Comparison of ENCODE assay signal across 1 cellular context in the genomic region with DNA sequence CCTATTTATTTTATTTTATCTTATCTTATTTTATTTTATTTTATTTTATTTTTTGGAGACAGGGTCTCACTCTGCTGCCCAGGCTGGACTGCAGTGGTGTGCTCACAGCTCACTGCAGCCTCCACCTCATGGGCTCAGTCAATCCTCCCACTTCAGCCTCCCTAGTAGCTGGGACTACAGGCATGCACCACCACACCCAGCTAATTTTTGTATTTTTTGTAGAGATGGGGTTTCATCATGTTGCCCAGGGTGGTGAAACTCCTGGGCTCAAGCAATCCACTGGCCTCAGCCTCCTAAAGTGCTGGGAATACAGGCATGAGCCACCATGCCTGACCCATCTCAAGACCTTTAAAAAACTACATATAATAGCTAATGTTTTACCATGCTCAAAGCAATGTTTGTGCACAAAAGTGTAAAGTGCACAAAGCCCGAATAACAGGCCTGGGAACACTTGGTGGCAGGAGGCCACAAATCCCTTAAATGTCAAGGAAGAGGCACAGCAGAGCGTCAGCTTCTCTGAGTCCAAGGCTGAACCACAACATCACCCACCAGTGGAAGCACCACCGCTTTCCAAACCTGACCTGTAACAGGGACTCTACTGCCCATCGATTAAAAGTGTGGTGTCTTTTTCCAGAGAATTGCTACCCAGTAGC.
TF ChIP-seq lines count a peak whose summit lies in the region.

No MANE protein-coding gene starts in this region.

TF ChIP-seq in HepG2, 621 proteins besides CTCF, POLR2A, EP300 and RAD21 (continued from another document and continues in another):
- TF ChIP-seq SP5 (CRISPR knock-in tag; IDR thresholded peaks at IDR 0.05; ENCODE audit: borderline replicate concordance, low read depth) (no peak), BCLAF1 (IDR thresholded peaks at IDR 0.05) (no peak), AGO1 (IDR thresholded peaks at IDR 0.05; ENCODE audit: low read depth, low read length, poor library complexity, severe bottlenecking) (no peak), TMF1 (CRISPR knock-in tag; IDR thresholded peaks at IDR 0.05; ENCODE audit: low read depth) (no peak), ZNF224 (CRISPR knock-in tag; IDR thresholded peaks at IDR 0.05) (no peak), GPN1 (CRISPR knock-in tag; IDR thresholded peaks at IDR 0.05; ENCODE audit: borderline replicate concordance) (no peak), JUN (CRISPR knock-in tag; IDR thresholded peaks at IDR 0.05) (no peak), MED13 (CRISPR knock-in tag; IDR thresholded peaks at IDR 0.05) (no peak), THYN1 (CRISPR knock-in tag; IDR thresholded peaks at IDR 0.05; ENCODE audit: borderline replicate concordance, low read depth) (no peak), IRF2 (CRISPR knock-in tag; IDR thresholded peaks at IDR 0.05) (0 out of 2 replicates have a peak, but pooled peaks have one; percentile 23), JARID2 (CRISPR knock-in tag; IDR thresholded peaks at IDR 0.05; ENCODE audit: insufficient replicate concordance) (no peak), ZKSCAN8 (CRISPR knock-in tag; IDR thresholded peaks at IDR 0.05; ENCODE audit: borderline replicate concordance) (0 out of 2 replicates have a peak, but pooled peaks have one; percentile 54), SP1 (IDR thresholded peaks at IDR 0.05) (no peak), SP1 (CRISPR knock-in tag; IDR thresholded peaks at IDR 0.05) (no peak), ZNF83 (CRISPR knock-in tag; IDR thresholded peaks at IDR 0.05; ENCODE audit: borderline replicate concordance) (no peak), ZHX2 (IDR thresholded peaks at IDR 0.05; ENCODE audit: low read depth) (no peak), ZHX2 (CRISPR knock-in tag; IDR thresholded peaks at IDR 0.05; ENCODE audit: borderline replicate concordance) (no peak), DMAP1 (CRISPR knock-in tag; IDR thresholded peaks at IDR 0.05) (no peak), MIER2 (CRISPR knock-in tag; IDR thresholded peaks at IDR 0.05) (no peak), BCL6 (CRISPR knock-in tag; IDR thresholded peaks at IDR 0.05) (peak; percentile 29; the same call in 1 of the 2 replicates), ZNF567 (CRISPR knock-in tag; IDR thresholded peaks at IDR 0.05; ENCODE audit: borderline replicate concordance) (0 out of 2 replicates have a peak, but pooled peaks have one; percentile 70), MTA3 (CRISPR knock-in tag; IDR thresholded peaks at IDR 0.05) (no peak), MYC (CRISPR knock-in tag; IDR thresholded peaks at IDR 0.05; ENCODE audit: borderline replicate concordance) (no peak), MAX (IDR thresholded peaks at IDR 0.05) (peak; percentile 32), FOXA1 (IDR thresholded peaks at IDR 0.05) (no peak), FOXA1 (CRISPR knock-in tag; IDR thresholded peaks at IDR 0.05) (0 out of 2 replicates have a peak, but pooled peaks have one; percentile 6)
- TF ChIP-seq, protein P1, sequence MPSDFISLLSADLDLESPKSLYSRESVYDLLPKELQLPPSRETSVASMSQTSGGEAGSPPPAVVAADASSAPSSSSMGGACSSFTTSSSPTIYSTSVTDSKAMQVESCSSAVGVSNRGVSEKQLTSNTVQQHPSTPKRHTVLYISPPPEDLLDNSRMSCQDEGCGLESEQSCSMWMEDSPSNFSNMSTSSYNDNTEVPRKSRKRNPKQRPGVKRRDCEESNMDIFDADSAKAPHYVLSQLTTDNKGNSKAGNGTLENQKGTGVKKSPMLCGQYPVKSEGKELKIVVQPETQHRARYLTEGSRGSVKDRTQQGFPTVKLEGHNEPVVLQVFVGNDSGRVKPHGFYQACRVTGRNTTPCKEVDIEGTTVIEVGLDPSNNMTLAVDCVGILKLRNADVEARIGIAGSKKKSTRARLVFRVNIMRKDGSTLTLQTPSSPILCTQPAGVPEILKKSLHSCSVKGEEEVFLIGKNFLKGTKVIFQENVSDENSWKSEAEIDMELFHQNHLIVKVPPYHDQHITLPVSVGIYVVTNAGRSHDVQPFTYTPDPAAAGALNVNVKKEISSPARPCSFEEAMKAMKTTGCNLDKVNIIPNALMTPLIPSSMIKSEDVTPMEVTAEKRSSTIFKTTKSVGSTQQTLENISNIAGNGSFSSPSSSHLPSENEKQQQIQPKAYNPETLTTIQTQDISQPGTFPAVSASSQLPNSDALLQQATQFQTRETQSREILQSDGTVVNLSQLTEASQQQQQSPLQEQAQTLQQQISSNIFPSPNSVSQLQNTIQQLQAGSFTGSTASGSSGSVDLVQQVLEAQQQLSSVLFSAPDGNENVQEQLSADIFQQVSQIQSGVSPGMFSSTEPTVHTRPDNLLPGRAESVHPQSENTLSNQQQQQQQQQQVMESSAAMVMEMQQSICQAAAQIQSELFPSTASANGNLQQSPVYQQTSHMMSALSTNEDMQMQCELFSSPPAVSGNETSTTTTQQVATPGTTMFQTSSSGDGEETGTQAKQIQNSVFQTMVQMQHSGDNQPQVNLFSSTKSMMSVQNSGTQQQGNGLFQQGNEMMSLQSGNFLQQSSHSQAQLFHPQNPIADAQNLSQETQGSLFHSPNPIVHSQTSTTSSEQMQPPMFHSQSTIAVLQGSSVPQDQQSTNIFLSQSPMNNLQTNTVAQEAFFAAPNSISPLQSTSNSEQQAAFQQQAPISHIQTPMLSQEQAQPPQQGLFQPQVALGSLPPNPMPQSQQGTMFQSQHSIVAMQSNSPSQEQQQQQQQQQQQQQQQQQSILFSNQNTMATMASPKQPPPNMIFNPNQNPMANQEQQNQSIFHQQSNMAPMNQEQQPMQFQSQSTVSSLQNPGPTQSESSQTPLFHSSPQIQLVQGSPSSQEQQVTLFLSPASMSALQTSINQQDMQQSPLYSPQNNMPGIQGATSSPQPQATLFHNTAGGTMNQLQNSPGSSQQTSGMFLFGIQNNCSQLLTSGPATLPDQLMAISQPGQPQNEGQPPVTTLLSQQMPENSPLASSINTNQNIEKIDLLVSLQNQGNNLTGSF (CRISPR knock-in tag; IDR thresholded peaks at IDR 0.05) = no peak
- TF ChIP-seq, protein P2, sequence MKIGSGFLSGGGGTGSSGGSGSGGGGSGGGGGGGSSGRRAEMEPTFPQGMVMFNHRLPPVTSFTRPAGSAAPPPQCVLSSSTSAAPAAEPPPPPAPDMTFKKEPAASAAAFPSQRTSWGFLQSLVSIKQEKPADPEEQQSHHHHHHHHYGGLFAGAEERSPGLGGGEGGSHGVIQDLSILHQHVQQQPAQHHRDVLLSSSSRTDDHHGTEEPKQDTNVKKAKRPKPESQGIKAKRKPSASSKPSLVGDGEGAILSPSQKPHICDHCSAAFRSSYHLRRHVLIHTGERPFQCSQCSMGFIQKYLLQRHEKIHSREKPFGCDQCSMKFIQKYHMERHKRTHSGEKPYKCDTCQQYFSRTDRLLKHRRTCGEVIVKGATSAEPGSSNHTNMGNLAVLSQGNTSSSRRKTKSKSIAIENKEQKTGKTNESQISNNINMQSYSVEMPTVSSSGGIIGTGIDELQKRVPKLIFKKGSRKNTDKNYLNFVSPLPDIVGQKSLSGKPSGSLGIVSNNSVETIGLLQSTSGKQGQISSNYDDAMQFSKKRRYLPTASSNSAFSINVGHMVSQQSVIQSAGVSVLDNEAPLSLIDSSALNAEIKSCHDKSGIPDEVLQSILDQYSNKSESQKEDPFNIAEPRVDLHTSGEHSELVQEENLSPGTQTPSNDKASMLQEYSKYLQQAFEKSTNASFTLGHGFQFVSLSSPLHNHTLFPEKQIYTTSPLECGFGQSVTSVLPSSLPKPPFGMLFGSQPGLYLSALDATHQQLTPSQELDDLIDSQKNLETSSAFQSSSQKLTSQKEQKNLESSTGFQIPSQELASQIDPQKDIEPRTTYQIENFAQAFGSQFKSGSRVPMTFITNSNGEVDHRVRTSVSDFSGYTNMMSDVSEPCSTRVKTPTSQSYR (CRISPR knock-in tag; IDR thresholded peaks at IDR 0.05; ENCODE audit: borderline replicate concordance) = no peak
